Comparison of ENCODE assay signal across 16 cellular contexts in the genomic region with DNA sequence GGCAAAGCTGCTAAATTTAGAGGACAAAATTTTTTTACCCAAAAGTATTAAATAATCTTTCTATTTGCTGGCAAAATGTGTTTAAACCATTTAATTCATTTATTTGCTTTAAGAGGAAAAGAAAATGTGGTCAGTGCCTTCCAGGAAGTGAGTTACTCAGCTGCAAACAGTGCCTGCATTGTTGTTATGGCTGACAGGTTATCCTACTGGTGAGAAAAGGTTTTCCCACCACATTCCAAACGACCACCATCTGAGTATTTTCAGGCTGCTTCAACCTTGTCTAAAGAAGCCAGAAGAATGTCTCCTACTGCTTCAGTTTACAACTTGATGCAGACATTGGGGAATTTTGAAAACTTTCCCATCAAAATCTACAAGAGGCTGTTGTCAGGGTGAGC.
A peak's percentile ranks its signal among the peaks of the same experiment; 100 is the strongest.
DNase-seq lines count a peak whose midpoint lies in the region; ATAC-seq, FAIRE-seq and TF ChIP-seq lines count a peak whose summit lies in the region.
"Had no signal": no experiment of that assay in that cellular context is flagged by ENCODE, and none has a peak within 500 bp of the region (broad histone marks: within the 10 kb centered on the region; RNA-seq: fewer than 3 reads in every experiment).

No MANE protein-coding gene starts in this region.

- TF ChIP-seq RAD21 in K562 (CRISPR knock-in tag; conservative IDR thresholded peaks at IDR 0.05 in 1 of 2, IDR thresholded peaks at IDR 0.05 in 1 of 2): no peak

- CTCF ChIA-PET in K562 (lab: Yijun Ruan, JAX; ENCODE audit: low intra/inter-chr PET ratio): no interaction called here

- POLR2A ChIA-PET in K562 (lab: Yijun Ruan, JAX): no interaction called here

- H3K27me3 ChIP-seq in K562 (ENCODE audit: control insufficient read depth in 2 of 2, insufficient read depth in 2 of 2, low read length in 2 of 2) (no peaks in the 10 kb centered on the region), keratinocyte (ENCODE audit: control insufficient read depth, extremely low read depth, insufficient read depth, low read length) (no peaks in the 10 kb centered on the region), small intestine (ENCODE audit: control insufficient read depth in 2 of 2, insufficient read depth in 2 of 2, low read length in 2 of 2) (no peaks in the 10 kb centered on the region)

- H2AFZ ChIP-seq in K562 (ENCODE audit: low read depth, low read length): peak overlapping the region; percentile 90
- H2AFZ ChIP-seq in keratinocyte (ENCODE audit: control insufficient read depth, low read length): no peak overlapping the region

- no peak overlapping the region for H3K4me2 ChIP-seq in K562 (ENCODE audit: insufficient read depth, low read length)
- no peak overlapping the region for H3K4me2 ChIP-seq in keratinocyte (ENCODE audit: control insufficient read depth, extremely low read depth, insufficient read depth, low read depth, low read length)

- H3K9me3 ChIP-seq in K562 (replicated peaks; ENCODE audit: control insufficient read depth, insufficient read depth, low read depth, low read length) (no peaks in the 10 kb centered on the region), keratinocyte (ENCODE audit: control insufficient read depth, low read depth, low read length) (no peaks in the 10 kb centered on the region), small intestine (ENCODE audit: control insufficient read depth, low read depth) (no peaks in the 10 kb centered on the region)
- H3K9me3 ChIP-seq: psoas muscle, thoracic aorta had no signal

- H3K27ac ChIP-seq in K562 (ENCODE audit: extremely low read depth, low read depth, low read length) (no peak overlapping the region), keratinocyte (ENCODE audit: control insufficient read depth, insufficient read depth, low read length) (no peak overlapping the region), small intestine (ENCODE audit: low read depth in 1 of 2, low read length in 1 of 2) (no peak overlapping the region)
- H3K27ac ChIP-seq: psoas muscle, thoracic aorta had no signal

- no peaks in the 10 kb centered on the region for H3K9me1 ChIP-seq in K562 (ENCODE audit: control insufficient read depth, insufficient read depth, low read length)
- no peaks in the 10 kb centered on the region for H3K9me1 ChIP-seq in keratinocyte (ENCODE audit: control insufficient read depth, extremely low read depth, insufficient read depth, low read length)

- no peak for TF ChIP-seq EP300 in K562 (IDR thresholded peaks at IDR 0.05; ENCODE audit: low read length)

- TF ChIP-seq POLR2A in K562 (conservative IDR thresholded peaks at IDR 0.05): no peak

- no peaks in the 10 kb centered on the region for H3K36me3 ChIP-seq in K562 (ENCODE audit: control insufficient read depth, insufficient read depth, low read length)
- no peaks in the 10 kb centered on the region for H3K36me3 ChIP-seq in keratinocyte (ENCODE audit: control insufficient read depth in 2 of 2, extremely low read depth in 1 of 2, insufficient read depth in 2 of 2, low read length in 2 of 2)
- H3K36me3 ChIP-seq in small intestine (ENCODE audit: control insufficient read depth in 2 of 2, insufficient read depth in 2 of 2, low read length in 2 of 2): no peaks in the 10 kb centered on the region
- H3K36me3 ChIP-seq: thoracic aorta had no signal

- dilution Hi-C loops in keratinocyte (cut with MboI; ENCODE audit: extremely low pct_ligation_motif_present, low sequenced_read_pairs): no loop called here

- no peak for TF ChIP-seq CTCF in K562 (IDR thresholded peaks at IDR 0.05 in 2 of 3, conservative IDR thresholded peaks at IDR 0.05 in 1 of 3; ENCODE audit: insufficient read depth in 2 of 3, low read depth in 1 of 3, low read length in 3 of 3)
- peak in 1 of 3 experiments; percentile 8 for TF ChIP-seq CTCF in keratinocyte (optimal IDR thresholded peaks at IDR 0.05 in 1 of 3, IDR thresholded peaks at IDR 0.05 in 1 of 3, conservative IDR thresholded peaks at IDR 0.05 in 1 of 3; ENCODE audit: extremely low read depth in 1 of 3, insufficient read depth in 2 of 3, low read length in 3 of 3)

- WGBS in K562 (ENCODE audit: insufficient coverage, low coverage, missing lambda C conversion rate): 0% methylated on average over 1 of the region's 1 CpG
- WGBS in small intestine, 3 donors: 0 to 6% (median 0%) methylated on average over 1 of the region's 1 CpG

- H3K4me3 ChIP-seq in K562 (no peak overlapping the region), keratinocyte (ENCODE audit: control insufficient read depth in 2 of 3, extremely low read depth in 1 of 3, insufficient read depth in 2 of 3, low read depth in 1 of 3, low read length in 3 of 3) (no peak overlapping the region), small intestine (ENCODE audit: low read depth in 1 of 2, low read length in 2 of 2) (no peak overlapping the region)
- H3K4me3 ChIP-seq: psoas muscle, thoracic aorta had no signal

- no TSS peak for BruUV-seq in K562 (replicated peaks; lab: Mats Ljungman, UMichigan)

- FAIRE-seq in K562 (lab: Jason Lieb, UNC): no peak
- FAIRE-seq in keratinocyte (lab: Jason Lieb, UNC): peak; percentile 43
- no peak for FAIRE-seq in small intestine (lab: Jason Lieb, UNC)

- intact Hi-C loops in K562 (cut with micrococcal nuclease): no loop called here

- H3K4me1 ChIP-seq in K562 (replicated peaks in 1 of 2; ENCODE audit: control insufficient read depth in 2 of 2, insufficient read depth in 2 of 2, low read length in 2 of 2) (no peaks in the 10 kb centered on the region; a peak in 2 of 5 replicates), keratinocyte (ENCODE audit: control insufficient read depth, extremely low read depth, insufficient read depth, low read length) (peaks cover 6% of the 10 kb centered on the region), small intestine (ENCODE audit: control insufficient read depth in 2 of 2, insufficient read depth in 1 of 2, low read depth in 1 of 2, low read length in 1 of 2) (no peaks in the 10 kb centered on the region)
- H3K4me1 ChIP-seq: psoas muscle had no signal

- ATAC-seq in K562: peak; percentile 45
- ATAC-seq in HG03571 (IDR thresholded peaks at IDR 0.05; ENCODE audit: unreplicated experiment): no peak
- ATAC-seq in GM18873 (IDR thresholded peaks at IDR 0.05; ENCODE audit: low FRiP score, unreplicated experiment): no peak
- ATAC-seq in HG03520 (IDR thresholded peaks at IDR 0.05; ENCODE audit: unreplicated experiment): no peak
- ATAC-seq: Panc1, psoas muscle had no signal

- H4K20me1 ChIP-seq in K562 (replicated peaks; ENCODE audit: control insufficient read depth, insufficient read depth, low read length): no peaks in the 10 kb centered on the region
- H4K20me1 ChIP-seq in keratinocyte (ENCODE audit: control insufficient read depth, extremely low read depth, insufficient read depth, low read length): no peaks in the 10 kb centered on the region

- in situ Hi-C loops in K562 (cut with MboI): no loop called here

- peak; percentile 24 for DNase-seq in COLO829 (ENCODE audit: low spot score)
- DNase-seq in HPDE6-E6E7 (ENCODE audit: extremely low spot score): peak; percentile 10
- no peak for DNase-seq in K562 (ENCODE audit: extremely low read depth in 1 of 4, low spot score in 3 of 4)
- peak; percentile 2 for DNase-seq in keratinocyte (ENCODE audit: low read depth, low spot score)
- no peak for DNase-seq in small intestine
- DNase-seq: cortex of kidney, DMS153, immature natural killer cell, NCI-H146, NCI-H446, psoas muscle had no signal

- H3K79me2 ChIP-seq in K562 (ENCODE audit: control insufficient read depth, insufficient read depth, low read length) (no peaks in the 10 kb centered on the region), keratinocyte (ENCODE audit: control insufficient read depth, insufficient read depth, low read length) (no peaks in the 10 kb centered on the region)

- H3K9ac ChIP-seq in K562 (ENCODE audit: insufficient read depth in 1 of 2, low read depth in 2 of 2, low read length in 2 of 2): no peak overlapping the region
- H3K9ac ChIP-seq in keratinocyte (ENCODE audit: control insufficient read depth, extremely low read depth, insufficient read depth, low read length): no peak overlapping the region

TF ChIP-seq in K562, 482 proteins besides CTCF, POLR2A, EP300 and RAD21 (continues in another document):
- TF ChIP-seq, protein P1, sequence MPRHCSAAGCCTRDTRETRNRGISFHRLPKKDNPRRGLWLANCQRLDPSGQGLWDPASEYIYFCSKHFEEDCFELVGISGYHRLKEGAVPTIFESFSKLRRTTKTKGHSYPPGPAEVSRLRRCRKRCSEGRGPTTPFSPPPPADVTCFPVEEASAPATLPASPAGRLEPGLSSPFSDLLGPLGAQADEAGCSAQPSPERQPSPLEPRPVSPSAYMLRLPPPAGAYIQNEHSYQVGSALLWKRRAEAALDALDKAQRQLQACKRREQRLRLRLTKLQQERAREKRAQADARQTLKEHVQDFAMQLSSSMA (CRISPR knock-in tag; IDR thresholded peaks at IDR 0.05): no peak
- TF ChIP-seq FUS (optimal IDR thresholded peaks at IDR 0.05; ENCODE audit: low read depth, low read length) (no peak), FOXM1 (IDR thresholded peaks at IDR 0.05; ENCODE audit: low read depth) (no peak), FOXM1 (CRISPR knock-in tag; IDR thresholded peaks at IDR 0.05; ENCODE audit: low read depth) (no peak), ZNF184 (CRISPR knock-in tag; IDR thresholded peaks at IDR 0.05) (no peak), FOXJ3 (CRISPR knock-in tag; IDR thresholded peaks at IDR 0.05) (no peak), IRF2 (CRISPR knock-in tag; IDR thresholded peaks at IDR 0.05) (no peak), RUNX1 (IDR thresholded peaks at IDR 0.05; ENCODE audit: low read depth) (no peak), RFX7 (CRISPR knock-in tag; IDR thresholded peaks at IDR 0.05) (no peak), ZFP36 (IDR thresholded peaks at IDR 0.05; ENCODE audit: low read depth, low read length, partially characterized antibody) (no peak), XRCC5 (IDR thresholded peaks at IDR 0.05; ENCODE audit: low read depth, low read length) (no peak), MTA3 (IDR thresholded peaks at IDR 0.05; ENCODE audit: borderline replicate concordance) (no peak)
- TF ChIP-seq, protein P2, sequence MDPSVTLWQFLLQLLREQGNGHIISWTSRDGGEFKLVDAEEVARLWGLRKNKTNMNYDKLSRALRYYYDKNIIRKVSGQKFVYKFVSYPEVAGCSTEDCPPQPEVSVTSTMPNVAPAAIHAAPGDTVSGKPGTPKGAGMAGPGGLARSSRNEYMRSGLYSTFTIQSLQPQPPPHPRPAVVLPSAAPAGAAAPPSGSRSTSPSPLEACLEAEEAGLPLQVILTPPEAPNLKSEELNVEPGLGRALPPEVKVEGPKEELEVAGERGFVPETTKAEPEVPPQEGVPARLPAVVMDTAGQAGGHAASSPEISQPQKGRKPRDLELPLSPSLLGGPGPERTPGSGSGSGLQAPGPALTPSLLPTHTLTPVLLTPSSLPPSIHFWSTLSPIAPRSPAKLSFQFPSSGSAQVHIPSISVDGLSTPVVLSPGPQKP (CRISPR knock-in tag; IDR thresholded peaks at IDR 0.05): no peak

Comparison
In these comparisons a context has a peak if more than half of its experiments do, and no peak if none do; other contexts are left out.
1. DNase-seq: peak in COLO829 (single experiment), HPDE6-E6E7 (single experiment) and keratinocyte (single experiment); none in K562 (0 of 4) and small intestine (single experiment).